2 cellular contexts compared by ENCODE assay signal in genomic region chr16:89600427-89600826, GRCh38.
A peak's percentile ranks its signal among the peaks of the same experiment; 100 is the strongest.
TF ChIP-seq lines count a peak whose summit lies in the region.

No MANE protein-coding gene starts in this region.

TF ChIP-seq in IMR-90, 13 proteins besides CTCF, POLR2A, EP300 and RAD21:
- TF ChIP-seq, protein P1, sequence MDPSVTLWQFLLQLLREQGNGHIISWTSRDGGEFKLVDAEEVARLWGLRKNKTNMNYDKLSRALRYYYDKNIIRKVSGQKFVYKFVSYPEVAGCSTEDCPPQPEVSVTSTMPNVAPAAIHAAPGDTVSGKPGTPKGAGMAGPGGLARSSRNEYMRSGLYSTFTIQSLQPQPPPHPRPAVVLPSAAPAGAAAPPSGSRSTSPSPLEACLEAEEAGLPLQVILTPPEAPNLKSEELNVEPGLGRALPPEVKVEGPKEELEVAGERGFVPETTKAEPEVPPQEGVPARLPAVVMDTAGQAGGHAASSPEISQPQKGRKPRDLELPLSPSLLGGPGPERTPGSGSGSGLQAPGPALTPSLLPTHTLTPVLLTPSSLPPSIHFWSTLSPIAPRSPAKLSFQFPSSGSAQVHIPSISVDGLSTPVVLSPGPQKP (IDR thresholded peaks at IDR 0.05; ENCODE audit: borderline replicate concordance, low read depth, low read length), result no peak
- no peak for TF ChIP-seq CEBPB (IDR thresholded peaks at IDR 0.05; ENCODE audit: low read depth, low read length)
- no peak for TF ChIP-seq MAFK (IDR thresholded peaks at IDR 0.05; ENCODE audit: low read depth, low read length)
- TF ChIP-seq MXI1 (IDR thresholded peaks at IDR 0.05; ENCODE audit: borderline replicate concordance, low read depth, low read length), result no peak
- no peak for TF ChIP-seq RCOR1 (IDR thresholded peaks at IDR 0.05; ENCODE audit: insufficient replicate concordance, low read length)
- no peak for TF ChIP-seq BHLHE40 (IDR thresholded peaks at IDR 0.05; ENCODE audit: low read depth, low read length)
- no peak for TF ChIP-seq SMC3 (IDR thresholded peaks at IDR 0.05; ENCODE audit: low read depth, low read length)
- TF ChIP-seq CHD1 (IDR thresholded peaks at IDR 0.05; ENCODE audit: low read depth, low read length), result no peak
- TF ChIP-seq FOS (IDR thresholded peaks at IDR 0.05; ENCODE audit: low read depth, low read length), result no peak
- TF ChIP-seq MAZ (IDR thresholded peaks at IDR 0.05; ENCODE audit: borderline replicate concordance, low read depth, low read length), result no peak
- TF ChIP-seq RFX5 (IDR thresholded peaks at IDR 0.05; ENCODE audit: low read depth, low read length), result no peak
- TF ChIP-seq NFE2L2 (IDR thresholded peaks at IDR 0.05; ENCODE audit: low read depth, low read length), result no peak
- TF ChIP-seq, protein P2, sequence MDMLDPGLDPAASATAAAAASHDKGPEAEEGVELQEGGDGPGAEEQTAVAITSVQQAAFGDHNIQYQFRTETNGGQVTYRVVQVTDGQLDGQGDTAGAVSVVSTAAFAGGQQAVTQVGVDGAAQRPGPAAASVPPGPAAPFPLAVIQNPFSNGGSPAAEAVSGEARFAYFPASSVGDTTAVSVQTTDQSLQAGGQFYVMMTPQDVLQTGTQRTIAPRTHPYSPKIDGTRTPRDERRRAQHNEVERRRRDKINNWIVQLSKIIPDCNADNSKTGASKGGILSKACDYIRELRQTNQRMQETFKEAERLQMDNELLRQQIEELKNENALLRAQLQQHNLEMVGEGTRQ (IDR thresholded peaks at IDR 0.05; ENCODE audit: low read depth, low read length), result no peak

TF ChIP-seq in GM12878, 131 proteins besides CTCF, POLR2A, EP300 and RAD21:
- TF ChIP-seq EZH2 (IDR thresholded peaks at IDR 0.05; ENCODE audit: borderline replicate concordance, control insufficient read depth, low read depth, low read length) (no peak), BCL3 (IDR thresholded peaks at IDR 0.05; ENCODE audit: borderline replicate concordance, insufficient read depth, low read depth, low read length, poor library complexity, severe bottlenecking) (peak; percentile 53)
